8 cellular contexts compared by ENCODE assay signal in genomic region chr6:135183532-135184440, GRCh38. TPM values are rescaled to one million over a fixed set of nuclear protein-coding genes. Genes with fewer than 3 reads are reported as not detected.
DNase-seq lines count a peak whose midpoint lies in the region; ATAC-seq, FAIRE-seq and TF ChIP-seq lines count a peak whose summit lies in the region.

No MANE protein-coding gene starts in this region.

- no peak overlapping the region for H2BK5ac ChIP-seq in H1 (ENCODE audit: low read depth, low read length)

- 5% methylated on average over 19 of the region's 19 CpGs; no CpG with 5 or more reads in 1 of the 2 experiments for WGBS in H1 (ENCODE audit: extremely low coverage in 1 of 2, insufficient coverage in 1 of 2, insufficient read length in 1 of 2, insufficient replicate concordance in 2 of 2, low coverage in 1 of 2, low lambda C conversion rate in 2 of 2, missing lambda C conversion rate in 1 of 2), 2 experiments
- WGBS in suprapubic skin, result 4% methylated on average over 19 of the region's 19 CpGs

- H3K27me3 Mint-ChIP-seq in naive thymus-derived CD4-positive, alpha-beta T cell, result no peaks in the 10 kb centered on the region

- no peak overlapping the region for H3K4ac ChIP-seq in H1 (replicated peaks; ENCODE audit: insufficient read length, low read depth, low read length)

- H3K23ac ChIP-seq in H1 (ENCODE audit: insufficient read length), result no peak overlapping the region

- H2AK5ac ChIP-seq in H1 (ENCODE audit: low read depth, low read length), result no peak overlapping the region

- no peak overlapping the region for H2BK20ac ChIP-seq in H1 (ENCODE audit: low read length)

- H3K36me3 ChIP-seq in H1 (ENCODE audit: control insufficient read depth in 2 of 4, insufficient read depth in 4 of 4, low read length in 3 of 4) (peaks cover 0 to 13% (median 4%) of the 10 kb centered on the region in 4 experiments; a peak in 5 of 8 replicates), suprapubic skin (no peaks in the 10 kb centered on the region)
- H3K36me3 ChIP-seq in naive thymus-derived CD4-positive, alpha-beta T cell (ENCODE audit: control insufficient read depth in 2 of 3, insufficient read depth in 3 of 3, low read length in 3 of 3), result no peaks in the 10 kb centered on the region

- H3K4me3 ChIP-seq in AG04449 (ENCODE audit: low read depth, low read length) (peak overlapping the region; percentile 64), H1 (ENCODE audit: extremely low read depth in 1 of 4, insufficient read depth in 2 of 4, low read depth in 3 of 4, low read length in 4 of 4) (peak overlapping the region; percentile 62 to 86 (median 76)), suprapubic skin (peak overlapping the region; percentile 68)
- peak overlapping the region; percentile 56 for H3K4me3 ChIP-seq in naive thymus-derived CD4-positive, alpha-beta T cell (ENCODE audit: low read length)

- peaks cover 16 to 42% (median 22%) of the 10 kb centered on the region in 7 donors for H3K4me1 Mint-ChIP-seq in naive thymus-derived CD4-positive, alpha-beta T cell

- H3K27ac Mint-ChIP-seq in naive thymus-derived CD4-positive, alpha-beta T cell, result peak overlapping the region; percentile 38 to 96 (median 86)

- no peaks in the 10 kb centered on the region for H3K9me3 Mint-ChIP-seq in naive thymus-derived CD4-positive, alpha-beta T cell

- ATAC-seq in GM18517 (IDR thresholded peaks at IDR 0.05; ENCODE audit: unreplicated experiment), result peak; percentile 38
- ATAC-seq in HG03097 (IDR thresholded peaks at IDR 0.05; ENCODE audit: low FRiP score, unreplicated experiment), result peak; percentile 23
- peak; percentile 68 for ATAC-seq in naive thymus-derived CD4-positive, alpha-beta T cell

- peak overlapping the region; percentile 85 to 98 (median 90) for H3K4me3 Mint-ChIP-seq in naive thymus-derived CD4-positive, alpha-beta T cell

- TF ChIP-seq EP300 in H1 (IDR thresholded peaks at IDR 0.05; ENCODE audit: borderline replicate concordance in 1 of 2, low read depth in 2 of 2, low read length in 2 of 2), result no peak
- no peak for TF ChIP-seq EP300 in suprapubic skin (IDR thresholded peaks at IDR 0.05)

- TF ChIP-seq RAD21 in H1 (IDR thresholded peaks at IDR 0.05 in 1 of 2, conservative IDR thresholded peaks at IDR 0.05 in 1 of 2; ENCODE audit: low read depth in 2 of 2, low read length in 2 of 2), result peak; percentile 70 to 81

- no peak overlapping the region for H3K27ac ChIP-seq in H1 (ENCODE audit: low read depth, low read length)
- H3K27ac ChIP-seq in naive thymus-derived CD4-positive, alpha-beta T cell (ENCODE audit: low read depth, low read length), result peak overlapping the region; percentile 74
- no peak overlapping the region for H3K27ac ChIP-seq in suprapubic skin

- peak overlapping the region; percentile 89 to 93 for H3K4me2 ChIP-seq in H1 (ENCODE audit: insufficient read depth in 1 of 2, low read depth in 2 of 2, low read length in 2 of 2)

- peak; percentile 39 for TF ChIP-seq CTCF in AG04449 (IDR thresholded peaks at IDR 0.05; ENCODE audit: insufficient read depth, low read length, missing control alignments)
- TF ChIP-seq CTCF in H1 (IDR thresholded peaks at IDR 0.05; ENCODE audit: control extremely low read depth in 1 of 3, insufficient read depth in 1 of 3, low read depth in 1 of 3, low read length in 3 of 3), result peak; percentile 72 to 86 (median 85)
- peak in 1 of 2 donors; percentile 50 for TF ChIP-seq CTCF in suprapubic skin (IDR thresholded peaks at IDR 0.05)

- peaks cover 1 to 13% (median 4%) of the 10 kb centered on the region in 5 donors for H3K36me3 Mint-ChIP-seq in naive thymus-derived CD4-positive, alpha-beta T cell

- intact Hi-C loops in naive thymus-derived CD4-positive, alpha-beta T cell (cut with micrococcal nuclease), result loop anchor here (1.0 to 5.0 kb wide), 21 partner anchors 20 to 1231 kb away; partner anchors contain the start of genes BCLAF1 (in 2 of the 2), HBS1L (in 2 of the 2) and TBPL1 (in 1 of the 2)

- H2BK15ac ChIP-seq in H1 (ENCODE audit: low read length), result no peak overlapping the region

- H3K9me3 ChIP-seq in H1 (ENCODE audit: insufficient read depth in 2 of 2, low read depth in 1 of 2, low read length in 1 of 2), result no peaks in the 10 kb centered on the region
- H3K9me3 ChIP-seq in naive thymus-derived CD4-positive, alpha-beta T cell (ENCODE audit: control insufficient read depth in 2 of 3, low read length in 3 of 3), result no peaks in the 10 kb centered on the region
- H3K9me3 ChIP-seq in suprapubic skin, result no peaks in the 10 kb centered on the region

- H2AFZ ChIP-seq in H1 (ENCODE audit: low read length), result 0 out of 2 replicates have a peak overlapping the region, but pooled peaks have one; percentile 46

- peaks cover 26% of the 10 kb centered on the region for H3K23me2 ChIP-seq in H1 (ENCODE audit: low read depth, low read length)

- no peak overlapping the region for H4K91ac ChIP-seq in H1 (replicated peaks; ENCODE audit: insufficient read length, low read length)

- peaks cover 0 to 26% (median 18%) of the 10 kb centered on the region in 4 experiments; a peak in 6 of 7 replicates for H3K27me3 ChIP-seq in H1 (replicated peaks in 1 of 4; ENCODE audit: control insufficient read depth in 3 of 4, extremely low read depth in 1 of 4, insufficient read depth in 3 of 4, low read length in 3 of 4)
- no peaks in the 10 kb centered on the region for H3K27me3 ChIP-seq in naive thymus-derived CD4-positive, alpha-beta T cell (ENCODE audit: control insufficient read depth in 2 of 2, insufficient read depth in 2 of 2, low read length in 2 of 2)
- H3K27me3 ChIP-seq in suprapubic skin, result peaks cover 25% of the 10 kb centered on the region

- H3K56ac ChIP-seq in H1 (replicated peaks; ENCODE audit: insufficient read length, low read depth, low read length), result no peak overlapping the region

- peak; percentile 80 for FAIRE-seq in H1 (lab: Jason Lieb, UNC)

- H2BK120ac ChIP-seq in H1 (replicated peaks; ENCODE audit: low read depth, low read length), result no peak overlapping the region

- no peak overlapping the region for H2BK12ac ChIP-seq in H1 (ENCODE audit: low read depth, low read length)

- H3K79me2 ChIP-seq in H1 (ENCODE audit: control insufficient read depth in 1 of 2, insufficient read depth in 2 of 2, low read length in 2 of 2), result peaks cover 0 to 16% of the 10 kb centered on the region in 2 experiments; a peak in 2 of 4 replicates

- H3K4me1 ChIP-seq in H1 (replicated peaks in 1 of 4; ENCODE audit: control insufficient read depth in 3 of 4, insufficient read depth in 4 of 4, low read length in 3 of 4) (peaks cover 0 to 7% (median 2%) of the 10 kb centered on the region in 4 experiments; a peak in 2 of 7 replicates), suprapubic skin (peaks cover 26% of the 10 kb centered on the region)
- peaks cover 0 to 4% of the 10 kb centered on the region in 2 donors for H3K4me1 ChIP-seq in naive thymus-derived CD4-positive, alpha-beta T cell (ENCODE audit: control insufficient read depth in 2 of 2, insufficient read depth in 2 of 2, low read length in 2 of 2)

- H3K18ac ChIP-seq in H1 (ENCODE audit: extremely low read depth, low read length), result peak overlapping the region; percentile 63; the same call in 1 of the 2 replicates

- H4K20me1 ChIP-seq in H1 (replicated peaks in 1 of 2; ENCODE audit: control insufficient read depth in 1 of 2, insufficient read depth in 2 of 2, low read length in 2 of 2), result peaks cover 0 to 1% of the 10 kb centered on the region in 2 experiments

- DNase-seq in AG04449 (ENCODE audit: low read depth, low spot score) (no peak), NCI-H524 treated with DMSO at 0.1 percent for 48 hours (lab: John Stamatoyannopoulos, UW) (peak; percentile 19), H1 (ENCODE audit: low read depth in 1 of 2, low spot score in 2 of 2) (peak in 1 of 2 experiments; percentile 79), suprapubic skin (ENCODE audit: low spot score in 2 of 2) (no peak)
- DNase-seq in activated CD4-positive, alpha-beta T cell treated with anti-CD3 and anti-CD28 coated beads, Interleukin-2, amount 50 U/mL, for 48 hours, result peak; percentile 80 to 86
- peak; percentile 57 to 81 (median 76) for DNase-seq in naive thymus-derived CD4-positive, alpha-beta T cell

- no peak overlapping the region for H3K14ac ChIP-seq in H1 (ENCODE audit: insufficient read length)

- CTCF ChIA-PET in AG04449 (lab: Yijun Ruan, JAX), result interaction anchor here (0.7 to 2.2 kb wide), 3 partner anchors 14 to 239 kb away, joined by 3 to 6 read pairs (median 3); no protein-coding TSS in a partner anchor
- CTCF ChIA-PET in H1 (lab: Charles Lee; ENCODE audit: partially characterized antibody), result interaction anchor here (0.6 to 2.2 kb wide), 18 partner anchors 9 to 203 kb away, joined by 3 to 11 read pairs (median 4); no protein-coding TSS in a partner anchor
- CTCF ChIA-PET in naive thymus-derived CD4-positive, alpha-beta T cell (lab: Charles Lee), result interaction anchor here (0.6 to 5.4 kb wide), 24 partner anchors 11 to 239 kb away, joined by 3 to 59 read pairs (median 3); partner anchors contain the start of gene HBS1L

- peak overlapping the region; percentile 32 for H4K5ac ChIP-seq in H1 (ENCODE audit: insufficient read length, low read depth, low read length)

- TF ChIP-seq POLR2A in H1 (IDR thresholded peaks at IDR 0.05; ENCODE audit: control extremely low read depth in 1 of 2, low read depth in 2 of 2, low read length in 2 of 2) (no peak), suprapubic skin (IDR thresholded peaks at IDR 0.05) (no peak)

- POLR2A ChIA-PET in AG04449 (lab: Yijun Ruan, JAX) (no interaction called here), H1 (lab: Charles Lee; ENCODE audit: partially characterized antibody) (interaction anchor here (1.0 kb wide), 1 partner anchor 1106 kb away, joined by 4 read pairs; the partner anchor contains the start of gene BCLAF1)
- POLR2A ChIA-PET in naive thymus-derived CD4-positive, alpha-beta T cell (lab: Charles Lee), result interaction anchor here (0.6 to 2.0 kb wide), 10 partner anchors 10 to 144 kb away, joined by 3 to 10 read pairs (median 4); partner anchors contain the start of gene HBS1L

- peak overlapping the region in 2 of 4 experiments; percentile 8 to 51; a peak in 1 of 7 replicates for H3K9ac ChIP-seq in H1 (replicated peaks in 1 of 4; ENCODE audit: extremely low read depth in 1 of 4, low read depth in 3 of 4, low read length in 3 of 4)

- H4K8ac ChIP-seq in H1 (ENCODE audit: extremely low read depth, insufficient read depth, low read length), result no peak overlapping the region

- H3K79me1 ChIP-seq in H1 (ENCODE audit: low read depth, low read length), result peaks cover 2% of the 10 kb centered on the region; the same call in 1 of the 2 replicates

RNA-seq across cellular contexts. Expression of gene MYB, which starts 2.7 kb away (rescaled TPM):
- 7.6 and 9.2 TPM in 2 replicates for total RNA-seq in H1 (2021; fragmentation: NEBNext Ultra II Directional; extraction: Animal tissue kit (Norgen Biotek cat#: 25700))
- 4.0 TPM in 2 replicates for polyA plus RNA-seq in H1 (2011; rRNA removed)
- 3.6 TPM for polyA plus RNA-seq in H1 (2011; cell fraction: cytosol; rRNA removed)
- 5.0 TPM for polyA plus RNA-seq in H1 (2011; cell fraction: nucleus; rRNA removed)
- polyA plus RNA-seq in H1 (2012, experiment 1 of 2), result 4.9 to 7.6 TPM (median 7.0 TPM) in 4 replicates
- 0.24 TPM for polyA plus RNA-seq in H1 (2012, experiment 2 of 2)
- 2.8 TPM for polyA plus RNA-seq in H1 (2013, experiment 1 of 2)
- polyA plus RNA-seq in H1 (2013, experiment 2 of 2), result 3.0 TPM
- polyA minus RNA-seq in H1 (2011; rRNA and poly(A)+ RNA removed), result 7.8 and 8.9 TPM in 2 replicates
- 6.2 TPM for polyA minus RNA-seq in H1 (2011; cell fraction: cytosol; rRNA and poly(A)+ RNA removed)
- polyA minus RNA-seq in H1 (2011; cell fraction: nucleus; rRNA and poly(A)+ RNA removed), result 24.7 TPM
- 10 to 100 TPM; 14.2 to 33.3 (median 17.3) TPM for total RNA-seq in naive thymus-derived CD4-positive, alpha-beta T cell
- polyA plus RNA-seq in naive thymus-derived CD4-positive, alpha-beta T cell, result 1 to 10 TPM; 2.1 to 2.9 TPM
- 10 to 100 TPM in 1 of 4 donors, 1 to 10 TPM in 3; 5.1 to 18.0 (median 8.8) TPM for total RNA-seq in suprapubic skin

Comparison
In these comparisons a context has a peak if more than half of its experiments do, and no peak if none do; other contexts are left out.
1. DNase-seq: peak in NCI-H524 treated with DMSO at 0.1 percent for 48 hours (single experiment), activated CD4-positive, alpha-beta T cell treated with anti-CD3 and anti-CD28 coated beads, Interleukin-2, amount 50 U/mL, for 48 hours (2 of 2) and naive thymus-derived CD4-positive, alpha-beta T cell (9 of 9); none in AG04449 (single experiment) and suprapubic skin (0 of 2).
2. Peak in every context shown above with its lines, with median percentiles within 50 percentile points of each other: H3K4me3 ChIP-seq and ATAC-seq.